ENCODE assay signal across 8 cellular contexts in the genomic region with DNA sequence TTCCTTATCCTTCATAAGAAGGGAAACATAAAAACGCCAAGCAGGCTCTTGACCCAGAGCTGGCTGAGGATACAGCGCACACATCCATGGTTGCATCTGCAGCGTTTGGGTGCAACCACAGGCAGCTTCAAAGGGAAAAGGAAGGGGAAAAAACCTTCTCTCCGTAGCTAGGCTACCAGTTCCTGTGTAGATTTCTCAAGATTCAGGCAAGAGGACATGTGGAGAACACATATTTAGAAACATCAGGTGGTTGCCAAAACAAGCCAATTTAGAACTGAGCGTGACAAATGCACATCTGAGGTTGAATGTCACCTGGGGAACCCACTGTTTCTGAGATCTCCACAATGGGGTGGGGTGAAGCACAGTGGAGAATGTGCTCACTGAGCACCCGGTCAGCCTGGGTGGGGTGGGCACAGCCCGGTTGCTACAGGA.
DNase-seq lines count a peak whose midpoint lies in the region; ATAC-seq and TF ChIP-seq lines count a peak whose summit lies in the region.

No MANE protein-coding gene starts in this region.

- no peak for TF ChIP-seq CTCF in osteoblast (IDR thresholded peaks at IDR 0.05; ENCODE audit: extremely low read depth, low read depth, low read length)

- H3K4me1 ChIP-seq in osteoblast (ENCODE audit: insufficient read depth, low read length) (peaks cover 26% of the 10 kb centered on the region), SJCRH30 (no peaks in the 10 kb centered on the region)

- peak overlapping the region; percentile 28 for H3K4me2 ChIP-seq in osteoblast (ENCODE audit: insufficient read depth, low read length)

- H4K20me1 ChIP-seq in osteoblast (ENCODE audit: insufficient read depth, low read length), result no peaks in the 10 kb centered on the region

- H3K9me3 ChIP-seq in osteoblast (ENCODE audit: low read depth, low read length), result no peaks in the 10 kb centered on the region
- no peaks in the 10 kb centered on the region for H3K9me3 ChIP-seq in SJCRH30 (replicated peaks)

- H3K36me3 ChIP-seq in osteoblast (ENCODE audit: insufficient read depth, low read length) (no peaks in the 10 kb centered on the region), SJCRH30 (no peaks in the 10 kb centered on the region)

- ATAC-seq in GM18502 (IDR thresholded peaks at IDR 0.05; ENCODE audit: poor library complexity, unreplicated experiment) (peak; percentile 55), HG03565 (IDR thresholded peaks at IDR 0.05; ENCODE audit: unreplicated experiment) (peak; percentile 63), GM21367 (IDR thresholded peaks at IDR 0.05; ENCODE audit: unreplicated experiment) (no peak)

- H3K79me2 ChIP-seq in osteoblast (ENCODE audit: insufficient read depth, low read length), result no peaks in the 10 kb centered on the region

- peak overlapping the region; percentile 58 for H2AFZ ChIP-seq in osteoblast (ENCODE audit: low read length)

- H3K27ac ChIP-seq in osteoblast (ENCODE audit: low read depth, low read length), result no peak overlapping the region
- H3K27ac ChIP-seq in SJCRH30, result no peak overlapping the region

- no peak overlapping the region for H3K4me3 ChIP-seq in osteoblast (ENCODE audit: insufficient read depth, low read length)
- no peak overlapping the region for H3K4me3 ChIP-seq in SJCRH30

- DNase-seq in activated naive CD4-positive, alpha-beta T cell treated with anti-CD3 and anti-CD28 coated beads, Interleukin-2, amount 50 U/mL, for 16 hours, result peak; percentile 19
- DNase-seq in osteoblast (ENCODE audit: insufficient read length, low spot score, missing footprints), result no peak
- no peak for DNase-seq in SJCRH30
- DNase-seq in NCI-H446 (lab: John Stamatoyannopoulos, UW), result no peak
- no peak for DNase-seq in NCI-H82 treated with DMSO at 0.1 percent for 48 hours (lab: John Stamatoyannopoulos, UW; ENCODE audit: unreplicated experiment)

- no peaks in the 10 kb centered on the region for H3K27me3 ChIP-seq in osteoblast (ENCODE audit: insufficient read depth, low read length)
- no peaks in the 10 kb centered on the region; the same call in 1 of the 2 replicates for H3K27me3 ChIP-seq in SJCRH30
